ENCODE assay signal across 8 cellular contexts in genomic region chr11:47946682-47947575, GRCh38. TPM values are rescaled to one million over a fixed set of nuclear protein-coding genes. Genes with fewer than 3 reads are reported as not detected.
DNase-seq lines count a peak whose midpoint lies in the region; ATAC-seq and TF ChIP-seq lines count a peak whose summit lies in the region.

No MANE protein-coding gene starts in this region.

- H3K4me3 ChIP-seq in AG09309 (ENCODE audit: control insufficient read depth, low read depth, low read length), result no peak overlapping the region

- intact Hi-C loops in activated CD4-positive, alpha-beta T cell treated with anti-CD3 and anti-CD28 coated beads, Interleukin-2, amount 10 ng/mL, durations not matched to agents 24 days and 14 days (cut with micrococcal nuclease), result no loop called here

- no peak overlapping the region for H3K4me3 Mint-ChIP-seq in activated CD4-positive, alpha-beta T cell treated with anti-CD3 and anti-CD28 coated beads, Interleukin-2, amount 10 ng/mL, durations not matched to agents 24 days and 14 days
- no peak overlapping the region for H3K4me3 Mint-ChIP-seq in progenitor cell of endocrine pancreas (ENCODE audit: low read depth)

- DNase-seq in AG09309 (ENCODE audit: low read depth), result peak; percentile 92
- DNase-seq in HS-27A (ENCODE audit: low read depth), result peak; percentile 88
- peak; percentile 65 for DNase-seq in activated CD4-positive, alpha-beta T cell treated with anti-CD3 and anti-CD28 coated beads, Interleukin-2, amount 10 ng/mL, durations not matched to agents 24 days and 14 days
- peak; percentile 91 for DNase-seq in fibroblast of peridontal ligament (ENCODE audit: extremely low read depth)
- DNase-seq in progenitor cell of endocrine pancreas (ENCODE audit: low spot score, unreplicated experiment), result no peak
- DNase-seq in retina, result no peak

- no peak for TF ChIP-seq CTCF in AG09309 (IDR thresholded peaks at IDR 0.05; ENCODE audit: control insufficient read depth, insufficient read depth, low read depth, low read length, missing control alignments)
- no peak for TF ChIP-seq CTCF in progenitor cell of endocrine pancreas (IDR thresholded peaks at IDR 0.05; ENCODE audit: unreplicated experiment)

- no peaks in the 10 kb centered on the region for H3K9me3 Mint-ChIP-seq in activated CD4-positive, alpha-beta T cell treated with anti-CD3 and anti-CD28 coated beads, Interleukin-2, amount 10 ng/mL, durations not matched to agents 24 days and 14 days
- H3K9me3 Mint-ChIP-seq in progenitor cell of endocrine pancreas (ENCODE audit: low read depth), result no peaks in the 10 kb centered on the region

- H3K36me3 Mint-ChIP-seq in activated CD4-positive, alpha-beta T cell treated with anti-CD3 and anti-CD28 coated beads, Interleukin-2, amount 10 ng/mL, durations not matched to agents 24 days and 14 days (ENCODE audit: low read depth), result no peaks in the 10 kb centered on the region
- no peaks in the 10 kb centered on the region for H3K36me3 Mint-ChIP-seq in progenitor cell of endocrine pancreas (ENCODE audit: insufficient read depth)

- peak overlapping the region; percentile 72 for H3K27ac Mint-ChIP-seq in activated CD4-positive, alpha-beta T cell treated with anti-CD3 and anti-CD28 coated beads, Interleukin-2, amount 10 ng/mL, durations not matched to agents 24 days and 14 days
- H3K27ac Mint-ChIP-seq in progenitor cell of endocrine pancreas, result peak overlapping the region; percentile 27

- H3K4me1 Mint-ChIP-seq in activated CD4-positive, alpha-beta T cell treated with anti-CD3 and anti-CD28 coated beads, Interleukin-2, amount 10 ng/mL, durations not matched to agents 24 days and 14 days, result peaks cover 37% of the 10 kb centered on the region
- H3K4me1 Mint-ChIP-seq in progenitor cell of endocrine pancreas (ENCODE audit: low read depth), result peaks cover 2% of the 10 kb centered on the region

- no peaks in the 10 kb centered on the region for H3K27me3 Mint-ChIP-seq in activated CD4-positive, alpha-beta T cell treated with anti-CD3 and anti-CD28 coated beads, Interleukin-2, amount 10 ng/mL, durations not matched to agents 24 days and 14 days
- peaks cover 2% of the 10 kb centered on the region for H3K27me3 Mint-ChIP-seq in progenitor cell of endocrine pancreas

- ATAC-seq in GM21367 (IDR thresholded peaks at IDR 0.05; ENCODE audit: unreplicated experiment), result no peak
- no peak for ATAC-seq in GM19023 (IDR thresholded peaks at IDR 0.05; ENCODE audit: unreplicated experiment)

RNA-seq across cellular contexts. Expression of gene PTPRJ, which starts 33.4 kb away (rescaled TPM):
- total RNA-seq in activated CD4-positive, alpha-beta T cell treated with anti-CD3 and anti-CD28 coated beads, Interleukin-2, amount 10 ng/mL, durations not matched to agents 24 days and 14 days, result 51.3 and 52.2 TPM in 2 replicates
- 18.9 and 19.1 TPM in 2 replicates for total RNA-seq in progenitor cell of endocrine pancreas

Comparison
In these comparisons a context has a peak if more than half of its experiments do, and no peak if none do; other contexts are left out.
1. DNase-seq: peak in AG09309 (single experiment), HS-27A (single experiment), activated CD4-positive, alpha-beta T cell treated with anti-CD3 and anti-CD28 coated beads, Interleukin-2, amount 10 ng/mL, durations not matched to agents 24 days and 14 days (single experiment) and fibroblast of peridontal ligament (single experiment); none in progenitor cell of endocrine pancreas (single experiment) and retina (single experiment).